Comparison of ENCODE assay signal across 25 cellular contexts in genomic region chr15:57070674-57071073, GRCh38.
DNase-seq lines count a peak whose midpoint lies in the region; ATAC-seq and TF ChIP-seq lines count a peak whose summit lies in the region.
"Had no signal": no experiment of that assay in that cellular context is flagged by ENCODE, and none has a peak within 500 bp of the region (broad histone marks: within the 10 kb centered on the region; RNA-seq: fewer than 3 reads in every experiment).

No MANE protein-coding gene starts in this region.

- no peak overlapping the region for H3K27ac ChIP-seq in GM23338 (ENCODE audit: low read depth)
- peak overlapping the region in 41 of 59 donors; percentile 0 to 77 (median 49) for H3K27ac ChIP-seq in dorsolateral prefrontal cortex
- peak overlapping the region; percentile 33 for H3K27ac ChIP-seq in substantia nigra (ENCODE audit: low read depth, low read length, poor library complexity, severe bottlenecking)
- H3K27ac ChIP-seq: BLaER1 had no signal

- intact Hi-C loops in dorsolateral prefrontal cortex (cut with DNase I) (loop anchor here in 1 of 2 donors (5.0 to 10.0 kb wide), 2 partner anchors 38 to 156 kb away; partner anchors contain the start of gene TCF12), natural killer cell (cut with micrococcal nuclease) (no loop called here)

- no peaks in the 10 kb centered on the region for H3K36me3 ChIP-seq in GM23338 (ENCODE audit: insufficient read depth)
- H3K36me3 ChIP-seq: BE2C had no signal

- H3K4me1 Mint-ChIP-seq in GM23338 (peaks cover 42% of the 10 kb centered on the region), WTC11 (peaks cover 50% of the 10 kb centered on the region), natural killer cell (peaks cover 39 to 48% of the 10 kb centered on the region in 2 donors)

- H3K27me3 Mint-ChIP-seq in GM23338 (ENCODE audit: insufficient read depth, low read depth, poor library complexity) (peaks cover 8% of the 10 kb centered on the region), WTC11 (ENCODE audit: low read depth) (no peaks in the 10 kb centered on the region), natural killer cell (ENCODE audit: low read depth in 2 of 2) (no peaks in the 10 kb centered on the region)
- H3K27me3 Mint-ChIP-seq: CD4-positive, alpha-beta memory T cell; CD4-positive, CD25-positive, alpha-beta regulatory T cell; CD8-positive, alpha-beta memory T cell had no signal

- peaks cover 16% of the 10 kb centered on the region; the same call in 1 of the 2 replicates for H3K4me1 ChIP-seq in GM23338 (ENCODE audit: insufficient read depth)
- H3K4me1 ChIP-seq: BE2C, BLaER1 had no signal

- DNase-seq in GM23338 (ENCODE audit: low spot score) (no peak), WTC11 (ENCODE audit: low spot score) (no peak), dorsolateral prefrontal cortex (no peak), substantia nigra (lab: John Stamatoyannopoulos, UW) (no peak), NCI-H526 treated with DMSO at 0.1 percent for 48 hours (lab: John Stamatoyannopoulos, UW) (no peak), natural killer cell (no peak), GM19238 (ENCODE audit: insufficient read length, low spot score) (no peak)
- DNase-seq: 8988T; ACHN; BE2C; C1 segment of cervical spinal cord; CD4-positive, alpha-beta memory T cell; CD4-positive, CD25-positive, alpha-beta regulatory T cell; CD8-positive, alpha-beta memory T cell; COR-L47; DMS 273 treated with DMSO at 0.1 percent for 48 hours; DMS153; DMS53; DMS79; DND-41; EL; GDM1 had no signal

- H3K27ac Mint-ChIP-seq in GM23338 (no peak overlapping the region), WTC11 (0 out of 2 replicates have a peak overlapping the region, but pooled peaks have one; percentile 9), natural killer cell (no peak overlapping the region)
- H3K27ac Mint-ChIP-seq: CD14-positive monocyte; CD4-positive, alpha-beta memory T cell; CD4-positive, CD25-positive, alpha-beta regulatory T cell had no signal

- H3K9me2 ChIP-seq in GM23338 (ENCODE audit: insufficient read depth) = no peaks in the 10 kb centered on the region

- POLR2A ChIA-PET in WTC11 (lab: Charles Lee) = no interaction called here

- CTCF ChIA-PET in WTC11 (lab: Charles Lee) = no interaction called here

- TF ChIP-seq CTCF in GM23338 (conservative IDR thresholded peaks at IDR 0.05; ENCODE audit: low read depth in 2 of 2) (no peak), WTC11 (IDR thresholded peaks at IDR 0.05) (no peak), dorsolateral prefrontal cortex (IDR thresholded peaks at IDR 0.05 in 54 of 56, conservative IDR thresholded peaks at IDR 0.05 in 2 of 56; ENCODE audit: low read depth in 1 of 56, partially characterized antibody in 56 of 56) (no peak), natural killer cell (IDR thresholded peaks at IDR 0.05) (no peak)

- H4K20me1 ChIP-seq in GM23338 (replicated peaks; ENCODE audit: insufficient read depth) = 0 out of 2 replicates have a peak, but pooled peaks cover 7% of the 10 kb centered on the region

- no peaks in the 10 kb centered on the region for H3K9me3 Mint-ChIP-seq in GM23338
- no peaks in the 10 kb centered on the region for H3K9me3 Mint-ChIP-seq in WTC11
- H3K9me3 Mint-ChIP-seq in natural killer cell = no peaks in the 10 kb centered on the region
- H3K9me3 Mint-ChIP-seq: CD14-positive monocyte; CD4-positive, alpha-beta memory T cell; CD4-positive, CD25-positive, alpha-beta regulatory T cell; CD8-positive, alpha-beta memory T cell had no signal

- H3K4me3 ChIP-seq in GM23338 (no peak overlapping the region), dorsolateral prefrontal cortex (no peak overlapping the region)
- H3K4me3 ChIP-seq: BLaER1 had no signal

- H3K27me3 ChIP-seq in GM23338 (ENCODE audit: insufficient read depth) (no peaks in the 10 kb centered on the region), dorsolateral prefrontal cortex (no peaks in the 10 kb centered on the region)
- H3K27me3 ChIP-seq: BE2C, BLaER1 had no signal

- no peaks in the 10 kb centered on the region for H3F3A ChIP-seq in GM23338 (replicated peaks; ENCODE audit: low read depth)

- no peak overlapping the region for H3K4me2 ChIP-seq in GM23338
- H3K4me2 ChIP-seq: BLaER1 had no signal

- no peak overlapping the region for H3K4me3 Mint-ChIP-seq in GM23338
- H3K4me3 Mint-ChIP-seq in WTC11 = no peak overlapping the region
- H3K4me3 Mint-ChIP-seq in natural killer cell = no peak overlapping the region
- H3K4me3 Mint-ChIP-seq: CD14-positive monocyte; CD4-positive, alpha-beta memory T cell; CD8-positive, alpha-beta memory T cell had no signal

- peaks cover 59% of the 10 kb centered on the region for H3K79me2 ChIP-seq in GM23338 (replicated peaks; ENCODE audit: insufficient read depth)

- ATAC-seq in GM23338 (peak; percentile 72), WTC11 (peak; percentile 58), GM21423 (IDR thresholded peaks at IDR 0.05; ENCODE audit: unreplicated experiment) (no peak), natural killer cell (no peak)

- H3K36me3 Mint-ChIP-seq in GM23338 (ENCODE audit: low read depth) (no peaks in the 10 kb centered on the region), WTC11 (no peaks in the 10 kb centered on the region), natural killer cell (no peaks in the 10 kb centered on the region)
- H3K36me3 Mint-ChIP-seq: CD4-positive, CD25-positive, alpha-beta regulatory T cell had no signal

- H2AFZ ChIP-seq in GM23338 = no peak overlapping the region

TF ChIP-seq in WTC11, 78 proteins besides CTCF, POLR2A, EP300 and RAD21:
- TF ChIP-seq GABPB1 (CRISPR knock-in tag; IDR thresholded peaks at IDR 0.05) = no peak
- TF ChIP-seq, protein P1, sequence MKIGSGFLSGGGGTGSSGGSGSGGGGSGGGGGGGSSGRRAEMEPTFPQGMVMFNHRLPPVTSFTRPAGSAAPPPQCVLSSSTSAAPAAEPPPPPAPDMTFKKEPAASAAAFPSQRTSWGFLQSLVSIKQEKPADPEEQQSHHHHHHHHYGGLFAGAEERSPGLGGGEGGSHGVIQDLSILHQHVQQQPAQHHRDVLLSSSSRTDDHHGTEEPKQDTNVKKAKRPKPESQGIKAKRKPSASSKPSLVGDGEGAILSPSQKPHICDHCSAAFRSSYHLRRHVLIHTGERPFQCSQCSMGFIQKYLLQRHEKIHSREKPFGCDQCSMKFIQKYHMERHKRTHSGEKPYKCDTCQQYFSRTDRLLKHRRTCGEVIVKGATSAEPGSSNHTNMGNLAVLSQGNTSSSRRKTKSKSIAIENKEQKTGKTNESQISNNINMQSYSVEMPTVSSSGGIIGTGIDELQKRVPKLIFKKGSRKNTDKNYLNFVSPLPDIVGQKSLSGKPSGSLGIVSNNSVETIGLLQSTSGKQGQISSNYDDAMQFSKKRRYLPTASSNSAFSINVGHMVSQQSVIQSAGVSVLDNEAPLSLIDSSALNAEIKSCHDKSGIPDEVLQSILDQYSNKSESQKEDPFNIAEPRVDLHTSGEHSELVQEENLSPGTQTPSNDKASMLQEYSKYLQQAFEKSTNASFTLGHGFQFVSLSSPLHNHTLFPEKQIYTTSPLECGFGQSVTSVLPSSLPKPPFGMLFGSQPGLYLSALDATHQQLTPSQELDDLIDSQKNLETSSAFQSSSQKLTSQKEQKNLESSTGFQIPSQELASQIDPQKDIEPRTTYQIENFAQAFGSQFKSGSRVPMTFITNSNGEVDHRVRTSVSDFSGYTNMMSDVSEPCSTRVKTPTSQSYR (CRISPR knock-in tag; IDR thresholded peaks at IDR 0.05) = no peak
- no peak for TF ChIP-seq ESRRA (CRISPR knock-in tag; IDR thresholded peaks at IDR 0.05; ENCODE audit: borderline replicate concordance)
- TF ChIP-seq E2F1 (CRISPR knock-in tag; IDR thresholded peaks at IDR 0.05) = no peak
- no peak for TF ChIP-seq STAT6 (CRISPR knock-in tag; conservative IDR thresholded peaks at IDR 0.05; ENCODE audit: low read depth)
TF ChIP-seq in WTC11: peak in this region for 0.

Comparison
In these comparisons a context has a peak if more than half of its experiments do, and no peak if none do; other contexts are left out.
1. ATAC-seq: peak in GM23338 (single experiment) and WTC11 (single experiment); none in GM21423 (single experiment) and natural killer cell (0 of 3).